Comparison of ENCODE assay signal across 12 cellular contexts in the genomic region with DNA sequence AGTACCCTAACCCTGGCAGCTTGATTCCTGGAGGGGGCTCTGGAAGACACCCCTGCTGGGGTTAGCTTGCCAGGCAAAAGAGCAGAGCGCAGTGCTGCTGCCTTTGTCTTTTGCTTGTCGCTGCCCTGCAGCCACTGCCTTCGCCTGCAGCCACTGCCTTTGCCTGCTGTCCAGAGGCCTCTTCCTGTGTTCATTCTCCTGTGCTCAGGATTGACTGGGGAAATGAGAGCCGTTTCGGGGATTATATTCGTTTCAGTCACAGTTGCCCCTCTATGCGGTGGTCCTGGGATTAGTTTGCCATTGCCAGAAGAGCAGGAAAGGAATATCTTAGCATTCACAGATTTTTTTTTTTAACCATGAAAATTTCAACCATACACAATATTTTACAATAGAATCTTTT.
"Had no signal": no experiment of that assay in that cellular context is flagged by ENCODE, and none has a peak within 500 bp of the region (broad histone marks: within the 10 kb centered on the region; RNA-seq: fewer than 3 reads in every experiment).

No MANE protein-coding gene starts in this region.

- H3K27me3 ChIP-seq: heart left ventricle, sigmoid colon, SJSA1 had no signal

- FAIRE-seq: colon, frontal cortex, kidney had no signal

- H3K4me3 ChIP-seq: heart left ventricle, psoas muscle, sigmoid colon, SJSA1 had no signal

- H3K4me1 ChIP-seq: sigmoid colon, SJSA1 had no signal

- DNase-seq: activated gamma-delta T cell; activated T-cell treated with anti-CD3 and anti-CD28 coated beads, Interleukin-2, amount 50 U/mL, for 1 hour; aorta; effector CD4-positive, alpha-beta T cell; heart left ventricle; kidney; psoas muscle; sigmoid colon; stimulated activated naive CD4-positive, alpha-beta T cell treated with Interleukin-2 at 50 U/mL for 16 hours had no signal

- H3K9me3 ChIP-seq: heart left ventricle, psoas muscle, sigmoid colon, SJSA1 had no signal

- H3K27ac ChIP-seq: sigmoid colon, SJSA1 had no signal
